ENCODE assay signal across 1 cellular context in genomic region chr3:22156868-22157267, GRCh38.
TF ChIP-seq lines count a peak whose summit lies in the region.

No MANE protein-coding gene starts in this region.

TF ChIP-seq in GM23338, 12 proteins besides CTCF, POLR2A, EP300 and RAD21 (continued from another document):
- peak; percentile 91 for TF ChIP-seq ZNF462 (CRISPR knock-in tag; IDR thresholded peaks at IDR 0.05)
